1 cellular context compared by ENCODE assay signal in genomic region chr7:151459726-151460473, GRCh38.
A peak's percentile ranks its signal among the peaks of the same experiment; 100 is the strongest.
TF ChIP-seq lines count a peak whose summit lies in the region.

No MANE protein-coding gene starts in this region.

TF ChIP-seq in HepG2, 621 proteins besides CTCF, POLR2A, EP300 and RAD21 (continued from another document and continues in another):
- TF ChIP-seq KIAA2018 (CRISPR knock-in tag; IDR thresholded peaks at IDR 0.05; ENCODE audit: borderline replicate concordance) (no peak), ZBTB3 (CRISPR knock-in tag; IDR thresholded peaks at IDR 0.05; ENCODE audit: borderline replicate concordance, low read depth) (no peak), BRCA1 (CRISPR knock-in tag; IDR thresholded peaks at IDR 0.05) (no peak), RBFOX2 (IDR thresholded peaks at IDR 0.05; ENCODE audit: low read depth, low read length) (no peak), ZNF136 (CRISPR knock-in tag; IDR thresholded peaks at IDR 0.05; ENCODE audit: low read depth) (no peak), SP140L (CRISPR knock-in tag; IDR thresholded peaks at IDR 0.05; ENCODE audit: borderline replicate concordance) (no peak), ZNF484 (CRISPR knock-in tag; IDR thresholded peaks at IDR 0.05; ENCODE audit: borderline replicate concordance, low read depth) (no peak), NCOA1 (CRISPR knock-in tag; IDR thresholded peaks at IDR 0.05) (no peak), TAF1 (CRISPR knock-in tag; IDR thresholded peaks at IDR 0.05) (no peak), CEBPB (IDR thresholded peaks at IDR 0.05; ENCODE audit: borderline replicate concordance, low read depth, low read length) (peak; percentile 1; the same call in 1 of the 2 replicates), CREB3 (CRISPR knock-in tag; IDR thresholded peaks at IDR 0.05) (no peak), ARNT (IDR thresholded peaks at IDR 0.05) (no peak), UBTF (CRISPR knock-in tag; IDR thresholded peaks at IDR 0.05) (peak; percentile 38; the same call in 1 of the 2 replicates), ZNF569 (CRISPR knock-in tag; IDR thresholded peaks at IDR 0.05; ENCODE audit: borderline replicate concordance) (no peak), RXRB (CRISPR knock-in tag; IDR thresholded peaks at IDR 0.05; ENCODE audit: borderline replicate concordance) (peak; percentile 57; the same call in 1 of the 2 replicates), GATAD1 (CRISPR knock-in tag; IDR thresholded peaks at IDR 0.05) (no peak), ZNF362 (CRISPR knock-in tag; IDR thresholded peaks at IDR 0.05; ENCODE audit: borderline replicate concordance) (no peak), NCOR1 (IDR thresholded peaks at IDR 0.05; ENCODE audit: borderline replicate concordance, low read length) (no peak), PREB (CRISPR knock-in tag; IDR thresholded peaks at IDR 0.05) (no peak), KLF16 (CRISPR knock-in tag; IDR thresholded peaks at IDR 0.05) (no peak), ZNF687 (CRISPR knock-in tag; IDR thresholded peaks at IDR 0.05) (peak; percentile 37), ZNF230 (CRISPR knock-in tag; IDR thresholded peaks at IDR 0.05) (no peak), ZFP91 (CRISPR knock-in tag; IDR thresholded peaks at IDR 0.05; ENCODE audit: borderline replicate concordance) (no peak), KDM6A (CRISPR knock-in tag; IDR thresholded peaks at IDR 0.05; ENCODE audit: low read depth) (no peak)
